8 cellular contexts compared by ENCODE assay signal in the genomic region with DNA sequence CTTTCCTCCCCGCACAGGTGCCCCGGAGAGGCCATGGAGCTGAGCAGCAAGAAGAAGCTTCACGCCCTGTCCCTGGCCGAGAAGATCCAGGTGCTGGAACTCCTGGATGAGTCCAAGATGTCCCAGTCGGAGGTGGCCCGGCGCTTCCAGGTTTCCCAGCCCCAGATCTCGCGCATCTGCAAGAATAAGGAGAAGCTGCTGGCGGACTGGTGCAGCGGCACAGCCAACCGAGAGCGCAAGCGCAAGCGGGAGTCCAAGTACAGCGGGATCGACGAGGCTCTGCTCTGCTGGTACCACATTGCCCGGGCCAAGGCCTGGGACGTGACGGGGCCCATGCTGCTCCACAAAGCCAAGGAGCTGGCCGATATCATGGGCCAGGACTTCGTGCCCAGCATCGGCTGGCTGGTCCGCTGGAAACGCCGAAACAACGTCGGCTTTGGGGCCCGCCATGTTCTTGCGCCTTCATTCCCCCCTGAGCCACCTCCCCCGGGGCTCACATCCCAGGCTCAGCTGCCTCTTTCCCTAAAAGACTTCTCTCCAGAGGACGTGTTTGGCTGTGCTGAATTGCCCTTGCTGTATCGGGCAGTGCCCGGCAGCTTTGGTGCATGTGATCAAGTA. TPM values are rescaled to one million over a fixed set of nuclear protein-coding genes. Genes with fewer than 3 reads are reported as not detected.
A peak's percentile ranks its signal among the peaks of the same experiment; 100 is the strongest.
DNase-seq lines count a peak whose midpoint lies in the region; ATAC-seq and TF ChIP-seq lines count a peak whose summit lies in the region.

No MANE protein-coding gene starts in this region.

- ATAC-seq in upper lobe of left lung (ENCODE audit: low FRiP score in 2 of 2) (peak in 1 of 2 donors; percentile 25), HG03097 (IDR thresholded peaks at IDR 0.05; ENCODE audit: low FRiP score, unreplicated experiment) (no peak), GM21717 (IDR thresholded peaks at IDR 0.05; ENCODE audit: unreplicated experiment) (no peak)

- peaks cover 16 to 22% (median 21%) of the 10 kb centered on the region in 4 donors for H3K4me1 ChIP-seq in upper lobe of left lung
- peaks cover 7% of the 10 kb centered on the region for H3K4me1 ChIP-seq in BE2C

- intact Hi-C loops in activated naive CD4-positive, alpha-beta T cell treated with anti-CD3 and anti-CD28 coated beads for 36 hours (cut with micrococcal nuclease): loop anchor here (2.0 kb wide), 1 partner anchor 23 kb away; the partner anchor contains the start of gene DPF2

- no peak for TF ChIP-seq CTCF in chondrocyte (IDR thresholded peaks at IDR 0.05)
- TF ChIP-seq CTCF in mesothelial cell of epicardium (IDR thresholded peaks at IDR 0.05; ENCODE audit: unreplicated experiment): no peak
- TF ChIP-seq CTCF in upper lobe of left lung (IDR thresholded peaks at IDR 0.05): no peak
- no peak for TF ChIP-seq CTCF in BE2C (IDR thresholded peaks at IDR 0.05; ENCODE audit: low read depth, low read length)

- H3K27ac ChIP-seq in upper lobe of left lung: no peak overlapping the region

- H3K36me3 ChIP-seq in upper lobe of left lung: peaks cover 7 to 25% (median 16%) of the 10 kb centered on the region in 4 donors
- no peaks in the 10 kb centered on the region; the same call in 1 of the 2 replicates for H3K36me3 ChIP-seq in BE2C

- TF ChIP-seq EP300 in upper lobe of left lung (IDR thresholded peaks at IDR 0.05): no peak

- no peak for DNase-seq in activated naive CD4-positive, alpha-beta T cell treated with anti-CD3 and anti-CD28 coated beads for 36 hours
- no peak for DNase-seq in activated naive CD4-positive, alpha-beta T cell treated with anti-CD3 and anti-CD28 coated beads, Interleukin-2, amount 50 U/mL, for 16 hours
- DNase-seq in chondrocyte (ENCODE audit: low spot score) (peak; percentile 91), mesothelial cell of epicardium (ENCODE audit: low spot score in 2 of 2, unreplicated experiment in 2 of 2) (no peak), upper lobe of left lung (no peak), BE2C (no peak)

- TF ChIP-seq POLR2A in upper lobe of left lung (IDR thresholded peaks at IDR 0.05): no peak

- H3K9me3 Mint-ChIP-seq in activated naive CD4-positive, alpha-beta T cell treated with anti-CD3 and anti-CD28 coated beads for 36 hours: no peaks in the 10 kb centered on the region
- H3K9me3 Mint-ChIP-seq in chondrocyte (ENCODE audit: low read depth) (no peaks in the 10 kb centered on the region), mesothelial cell of epicardium (no peaks in the 10 kb centered on the region)

- H3K27me3 ChIP-seq in upper lobe of left lung (no peaks in the 10 kb centered on the region), BE2C (no peaks in the 10 kb centered on the region)

- H3K36me3 Mint-ChIP-seq in activated naive CD4-positive, alpha-beta T cell treated with anti-CD3 and anti-CD28 coated beads for 36 hours (ENCODE audit: low read depth): no peaks in the 10 kb centered on the region
- H3K36me3 Mint-ChIP-seq in chondrocyte (ENCODE audit: low read depth) (peaks cover 6% of the 10 kb centered on the region), mesothelial cell of epicardium (peaks cover 7% of the 10 kb centered on the region)

- H3K4me1 Mint-ChIP-seq in activated naive CD4-positive, alpha-beta T cell treated with anti-CD3 and anti-CD28 coated beads for 36 hours (ENCODE audit: low read depth): peaks cover 11% of the 10 kb centered on the region
- H3K4me1 Mint-ChIP-seq in chondrocyte (ENCODE audit: low read depth) (peaks cover 17% of the 10 kb centered on the region), mesothelial cell of epicardium (peaks cover 17% of the 10 kb centered on the region)

- H3K4me3 ChIP-seq in upper lobe of left lung (peak overlapping the region in 3 of 4 donors; percentile 78 to 93 (median 89)), BE2C (ENCODE audit: low read depth, low read length) (no peak overlapping the region)

- peak overlapping the region; percentile 84 for H3K4me3 Mint-ChIP-seq in activated naive CD4-positive, alpha-beta T cell treated with anti-CD3 and anti-CD28 coated beads for 36 hours
- H3K4me3 Mint-ChIP-seq in chondrocyte (ENCODE audit: unreplicated experiment): peak overlapping the region; percentile 67
- peak overlapping the region; percentile 76 for H3K4me3 Mint-ChIP-seq in mesothelial cell of epicardium

- no peaks in the 10 kb centered on the region for H3K27me3 Mint-ChIP-seq in activated naive CD4-positive, alpha-beta T cell treated with anti-CD3 and anti-CD28 coated beads for 36 hours (ENCODE audit: low read depth)
- H3K27me3 Mint-ChIP-seq in chondrocyte (ENCODE audit: low read depth): no peaks in the 10 kb centered on the region
- peaks cover 24% of the 10 kb centered on the region for H3K27me3 Mint-ChIP-seq in mesothelial cell of epicardium (ENCODE audit: low read depth)

- WGBS in upper lobe of left lung, 2 donors: 48 to 58% methylated on average over 28 to 35 of the region's 35 CpGs

- CTCF ChIA-PET in activated naive CD4-positive, alpha-beta T cell treated with anti-CD3 and anti-CD28 coated beads for 36 hours (lab: Charles Lee): interaction anchor here (0.5 to 1.6 kb wide), 3 partner anchors 25 to 158 kb away, joined by 3 to 7 read pairs (median 4); no protein-coding TSS in a partner anchor

- H3K27ac Mint-ChIP-seq in activated naive CD4-positive, alpha-beta T cell treated with anti-CD3 and anti-CD28 coated beads for 36 hours: no peak overlapping the region
- no peak overlapping the region for H3K27ac Mint-ChIP-seq in chondrocyte (ENCODE audit: unreplicated experiment)
- peak overlapping the region; percentile 19 for H3K27ac Mint-ChIP-seq in mesothelial cell of epicardium

- H3K9me3 ChIP-seq in upper lobe of left lung: no peaks in the 10 kb centered on the region
- H3K9me3 ChIP-seq in BE2C: no peaks in the 10 kb centered on the region

RNA-seq across cellular contexts. Expression of gene TIGD3, which starts 1.3 kb away (rescaled TPM):
- under 1 TPM; 0.32 to 0.62 TPM for total RNA-seq in activated naive CD4-positive, alpha-beta T cell treated with anti-CD3 and anti-CD28 coated beads for 36 hours
- total RNA-seq in chondrocyte (0.10 to 0.18 TPM in 2 of 3 replicates, not detected in the other), mesothelial cell of epicardium (0.49 to 0.75 TPM (median 0.60 TPM) in 3 replicates), upper lobe of left lung (under 1 TPM in 4 of 6 donors, not detected in 2; 0.15 to 0.51 (median 0.35) TPM)
- polyA plus RNA-seq in BE2C (2012; ENCODE audit: insufficient read depth, insufficient read length, low read depth): 0.43 TPM

RNA-seq across cellular contexts. Expression of gene DPF2, which starts 22.2 kb away (rescaled TPM):
- 10 to 100 TPM; 61.3 to 63.0 TPM for total RNA-seq in activated naive CD4-positive, alpha-beta T cell treated with anti-CD3 and anti-CD28 coated beads for 36 hours
- 49.7 to 52.3 TPM (median 49.9 TPM) in 3 replicates for total RNA-seq in chondrocyte
- 80.1 to 85.3 TPM (median 81.3 TPM) in 3 replicates for total RNA-seq in mesothelial cell of epicardium
- 10 to 100 TPM; 32.1 to 68.1 (median 54.7) TPM for total RNA-seq in upper lobe of left lung
- polyA plus RNA-seq in BE2C (2012; ENCODE audit: insufficient read depth, insufficient read length, low read depth): 59.0 TPM

RNA-seq across cellular contexts. Expression of gene SLC25A45, which starts 26.6 kb away (rescaled TPM):
- total RNA-seq in activated naive CD4-positive, alpha-beta T cell treated with anti-CD3 and anti-CD28 coated beads for 36 hours: 10 to 100 TPM; 10.4 to 12.1 TPM
- total RNA-seq in chondrocyte (11.7 to 14.4 TPM (median 13.1 TPM) in 3 replicates), mesothelial cell of epicardium (3.9 to 4.7 TPM (median 4.7 TPM) in 3 replicates), upper lobe of left lung (10 to 100 TPM in 4 of 6 donors, 1 to 10 TPM in 2; 5.5 to 40.8 (median 19.4) TPM)
- 2.7 TPM for polyA plus RNA-seq in BE2C (2012; ENCODE audit: insufficient read depth, insufficient read length, low read depth)

RNA-seq across cellular contexts. Expression of gene FRMD8, which starts 30.6 kb away (rescaled TPM):
- total RNA-seq in activated naive CD4-positive, alpha-beta T cell treated with anti-CD3 and anti-CD28 coated beads for 36 hours: 10 to 100 TPM; 38.2 to 40.0 TPM
- total RNA-seq in chondrocyte (43.6 to 49.6 TPM (median 45.5 TPM) in 3 replicates), mesothelial cell of epicardium (23.5 to 26.4 TPM (median 25.0 TPM) in 3 replicates), upper lobe of left lung (10 to 100 TPM; 31.4 to 77.5 (median 45.8) TPM)
- polyA plus RNA-seq in BE2C (2012; ENCODE audit: insufficient read depth, insufficient read length, low read depth): 12.5 TPM

RNA-seq across cellular contexts. Expression of gene CDC42EP2, which starts 41.2 kb away (rescaled TPM):
- total RNA-seq in activated naive CD4-positive, alpha-beta T cell treated with anti-CD3 and anti-CD28 coated beads for 36 hours: 1 to 10 TPM in 1 of 2 experiments, under 1 TPM in 1; 0.57 to 1.5 TPM
- total RNA-seq in chondrocyte (7.3 to 12.8 TPM (median 12.6 TPM) in 3 replicates), mesothelial cell of epicardium (10.9 to 12.3 TPM (median 11.7 TPM) in 3 replicates), upper lobe of left lung (10 to 100 TPM in 5 of 6 donors, 1 to 10 TPM in 1; 7.7 to 45.2 (median 14.6) TPM)
- polyA plus RNA-seq in BE2C (2012; ENCODE audit: insufficient read depth, insufficient read length, low read depth): 14.6 TPM
